ENCODE assay signal across 18 cellular contexts in the genomic region with DNA sequence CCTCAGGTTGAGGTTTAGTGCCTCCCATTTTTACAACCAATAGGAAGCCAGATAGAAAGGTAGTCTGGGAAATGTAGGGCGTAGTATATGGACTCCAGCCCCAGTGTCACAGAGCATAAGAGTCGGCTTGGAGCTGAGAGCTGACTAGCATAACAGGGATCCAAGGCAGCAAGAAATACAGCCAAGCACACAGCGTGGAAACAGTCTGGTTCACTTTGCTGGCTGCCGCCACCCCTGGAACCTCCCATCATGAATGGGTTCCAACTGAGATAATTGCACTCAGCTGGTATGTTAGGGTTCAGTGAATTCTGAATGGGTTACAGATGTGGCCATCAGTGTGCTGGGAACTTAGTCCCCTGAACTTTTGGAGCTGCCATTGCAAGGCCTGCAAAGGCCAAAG.
DNase-seq lines count a peak whose midpoint lies in the region; ATAC-seq and TF ChIP-seq lines count a peak whose summit lies in the region.
"Had no signal": no experiment of that assay in that cellular context is flagged by ENCODE, and none has a peak within 500 bp of the region (broad histone marks: within the 10 kb centered on the region; RNA-seq: fewer than 3 reads in every experiment).

No MANE protein-coding gene starts in this region.

- H3K4me3 ChIP-seq in astrocyte of the cerebellum (ENCODE audit: low read depth, low read length): no peak overlapping the region
- H3K4me3 ChIP-seq: esophagus squamous epithelium, SJCRH30 had no signal

- intact Hi-C loops in Right ventricle myocardium superior (cut with DNase I): loop anchor here (5.0 to 10.0 kb wide), 2 partner anchors 406 to 656 kb away; no protein-coding TSS in a partner anchor
- intact Hi-C loops in cardiac septum (cut with DNase I): loop anchor here (2.0 to 10.0 kb wide), 2 partner anchors 144 to 652 kb away; no protein-coding TSS in a partner anchor
- intact Hi-C loops in left colon (cut with DNase I, micrococcal nuclease): no loop called here

- no peak for TF ChIP-seq CTCF in astrocyte of the cerebellum (IDR thresholded peaks at IDR 0.05; ENCODE audit: low read depth, low read length, missing control alignments)

- peak; percentile 73 for ATAC-seq in Right ventricle myocardium superior (ENCODE audit: poor library complexity)
- ATAC-seq in left colon: peak; percentile 55
- ATAC-seq in GM18868 (IDR thresholded peaks at IDR 0.05; ENCODE audit: unreplicated experiment): no peak
- ATAC-seq: HCT116; stimulated activated naive CD8-positive, alpha-beta T cell treated with anti-CD3 and anti-CD28 coated beads, Interleukin-15, Interleukin-2, amounts not matched to agents 100 U/mL and 50 U/mL, for 24 hours had no signal

- in situ Hi-C loops in astrocyte of the cerebellum (cut with HindIII; ENCODE audit: low sequenced_read_pairs): loop anchor here (5.0 kb wide), 1 partner anchor 411 kb away; no protein-coding TSS in a partner anchor

- DNase-seq in Right ventricle myocardium superior: peak; percentile 46
- DNase-seq in cardiac septum (ENCODE audit: low spot score): no peak
- DNase-seq in astrocyte of the cerebellum (ENCODE audit: low read depth): peak; percentile 29
- no peak for DNase-seq in left colon
- DNase-seq in KG1 (lab: John Stamatoyannopoulos, UW): no peak
- no peak for DNase-seq in kidney glomerular epithelial cell (lab: John Stamatoyannopoulos, UW)
- no peak for DNase-seq in cortex of kidney (lab: John Stamatoyannopoulos, UW)
- DNase-seq: activated CD4-positive, alpha-beta T cell treated with anti-CD3 and anti-CD28 coated beads, Interleukin-2, amount 10 ng/mL, durations not matched to agents 7 days and 5 days; activated T-cell treated with anti-CD3 and anti-CD28 coated beads, Interleukin-2, amount 50 U/mL, for 24 hours; esophagus squamous epithelium; KBM-7; mesendoderm; NCI-H1436 treated with DMSO at 0.1 percent for 48 hours; SJCRH30; stimulated activated naive CD8-positive, alpha-beta T cell treated with anti-CD3 and anti-CD28 coated beads, Interleukin-15, Interleukin-2, amounts not matched to agents 100 U/mL and 50 U/mL, for 24 hours; T1000 had no signal

Comparison
In these comparisons a context has a peak if more than half of its experiments do, and no peak if none do; other contexts are left out.
1. DNase-seq: peak in Right ventricle myocardium superior (single experiment) and astrocyte of the cerebellum (single experiment); none in cardiac septum (single experiment), left colon (0 of 2), KG1 (single experiment), kidney glomerular epithelial cell (single experiment) and cortex of kidney (single experiment).
2. intact Hi-C loops: an anchor here in Right ventricle myocardium superior (5.0 to 10.0 kb wide) and cardiac septum (2.0 to 10.0 kb wide); none called in left colon.